8 cellular contexts compared by ENCODE assay signal in genomic region chr5:36876389-36876964, GRCh38. TPM values are rescaled to one million over a fixed set of nuclear protein-coding genes. Genes with fewer than 3 reads are reported as not detected.
DNase-seq lines count a peak whose midpoint lies in the region; ATAC-seq and TF ChIP-seq lines count a peak whose summit lies in the region.

NIPBL (plus strand) TSS chr5:36876769; CDS start chr5:36953697, 76,928 bp downstream.

- no peak for TF ChIP-seq CTCF in ascending aorta (IDR thresholded peaks at IDR 0.05)

- peak; percentile 92 to 95 for DNase-seq in NCI-H1930 (lab: John Stamatoyannopoulos, UW)
- DNase-seq in T-helper 2 cell treated with Interferon-gamma antibody and Interleukin-4, amounts not matched to agents 5 μg/mL and 100 μg/mL, for 36 hours (ENCODE audit: low spot score) = peak; percentile 89
- DNase-seq in ascending aorta (ENCODE audit: low spot score in 2 of 2) = peak; percentile 59 to 96
- DNase-seq in hepatic stellate cell (ENCODE audit: low spot score) = peak; percentile 89
- peak; percentile 93 for DNase-seq in retina
- no peak for DNase-seq in cortex of kidney (lab: John Stamatoyannopoulos, UW)

- H3K4me1 ChIP-seq in ascending aorta = peaks cover 4 to 30% of the 10 kb centered on the region in 2 donors

- H3K4me3 ChIP-seq in ascending aorta = peak within 1 kb of the TSS; percentile 87 to 96

- ATAC-seq in GM18505 (IDR thresholded peaks at IDR 0.05; ENCODE audit: unreplicated experiment) = peak; percentile 58
- ATAC-seq in HG02973 (IDR thresholded peaks at IDR 0.05; ENCODE audit: unreplicated experiment) = peak; percentile 54

- no peaks in the 10 kb centered on the region for H3K36me3 ChIP-seq in ascending aorta

- peak within 1 kb of the TSS; percentile 90 for H3K4me3 Mint-ChIP-seq in T-helper 2 cell treated with Interferon-gamma antibody and Interleukin-4, amounts not matched to agents 5 μg/mL and 100 μg/mL, for 36 hours

- intact Hi-C loops in ascending aorta (cut with DNase I) = loop anchor here (2.0 to 5.0 kb wide), 6 partner anchors 71 to 1949 kb away; partner anchors contain the start of genes DNAJC21, NADK2, NUP155 and SKP2

- no peaks in the 10 kb centered on the region for H3K27me3 Mint-ChIP-seq in T-helper 2 cell treated with Interferon-gamma antibody and Interleukin-4, amounts not matched to agents 5 μg/mL and 100 μg/mL, for 36 hours (ENCODE audit: low read depth)

- no peaks in the 10 kb centered on the region for H3K27me3 ChIP-seq in ascending aorta

- peak; percentile 98 for TF ChIP-seq POLR2A in GM18505 (IDR thresholded peaks at IDR 0.05; ENCODE audit: borderline replicate concordance, extremely low read depth, insufficient read depth, insufficient read length)

- H3K9me3 Mint-ChIP-seq in T-helper 2 cell treated with Interferon-gamma antibody and Interleukin-4, amounts not matched to agents 5 μg/mL and 100 μg/mL, for 36 hours = no peaks in the 10 kb centered on the region

- H3K27ac Mint-ChIP-seq in T-helper 2 cell treated with Interferon-gamma antibody and Interleukin-4, amounts not matched to agents 5 μg/mL and 100 μg/mL, for 36 hours = peak within 1 kb of the TSS; percentile 99

- peaks cover 11% of the 10 kb centered on the region for H3K36me3 Mint-ChIP-seq in T-helper 2 cell treated with Interferon-gamma antibody and Interleukin-4, amounts not matched to agents 5 μg/mL and 100 μg/mL, for 36 hours (ENCODE audit: low read depth)

- no peaks in the 10 kb centered on the region for H3K9me3 ChIP-seq in ascending aorta

- H3K4me1 Mint-ChIP-seq in T-helper 2 cell treated with Interferon-gamma antibody and Interleukin-4, amounts not matched to agents 5 μg/mL and 100 μg/mL, for 36 hours (ENCODE audit: low read depth) = peaks cover 50% of the 10 kb centered on the region

- peak within 1 kb of the TSS; percentile 99 to 100 for H3K27ac ChIP-seq in ascending aorta

RNA-seq across cellular contexts. Expression of gene NIPBL, which starts in this region (rescaled TPM):
- total RNA-seq in ascending aorta = 29.6 TPM
